Comparison of ENCODE assay signal across 24 cellular contexts in the genomic region with DNA sequence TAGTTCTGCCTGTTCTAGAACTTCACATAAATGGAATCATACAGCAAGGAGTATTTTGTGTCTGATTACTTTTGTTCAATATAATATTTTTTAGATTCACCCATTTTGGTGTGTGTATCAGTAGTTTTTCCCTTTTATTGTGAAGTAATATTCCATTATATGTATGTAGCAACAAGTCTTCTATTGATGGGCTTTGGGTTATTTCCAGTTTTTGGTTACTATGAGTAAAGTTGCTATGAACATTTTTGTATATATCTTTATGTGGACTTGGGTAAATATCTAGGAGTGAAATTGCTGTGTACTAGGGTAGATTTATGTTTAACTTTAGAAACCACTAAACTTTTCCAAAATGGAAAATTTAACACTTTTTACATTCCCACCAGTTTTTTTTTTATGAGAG. TPM values are rescaled to one million over a fixed set of nuclear protein-coding genes. Genes with fewer than 3 reads are reported as not detected.
DNase-seq lines count a peak whose midpoint lies in the region; ATAC-seq, FAIRE-seq and TF ChIP-seq lines count a peak whose summit lies in the region.
"Had no signal": no experiment of that assay in that cellular context is flagged by ENCODE, and none has a peak within 500 bp of the region (broad histone marks: within the 10 kb centered on the region; RNA-seq: fewer than 3 reads in every experiment).

No MANE protein-coding gene starts in this region.

- no peaks in the 10 kb centered on the region for H3K9me3 ChIP-seq in A549

- no peak for TF ChIP-seq POLR2A in A549 (IDR thresholded peaks at IDR 0.05; ENCODE audit: low read length)

- CTCF ChIA-PET in A549 (lab: Yijun Ruan, JAX) = no interaction called here
- CTCF ChIA-PET in T-cell (lab: Charles Lee) = no interaction called here

- H3K4me3 Mint-ChIP-seq in T-cell = no peak overlapping the region
- H3K4me3 Mint-ChIP-seq: activated naive CD8-positive, alpha-beta T cell treated with anti-CD3 and anti-CD28 coated beads, Interleukin-2, amount 50 U/mL, for 24 hours; CD4-positive, alpha-beta memory T cell had no signal

- peak overlapping the region; percentile 56 to 58 for H3K27ac Mint-ChIP-seq in T-cell

- POLR2A ChIA-PET in A549 (lab: Yijun Ruan, JAX) (no interaction called here), T-cell (lab: Charles Lee) (no interaction called here)

- TF ChIP-seq CTCF in A549 (IDR thresholded peaks at IDR 0.05) = no peak
- no peak for TF ChIP-seq CTCF in fibroblast of villous mesenchyme (IDR thresholded peaks at IDR 0.05; ENCODE audit: insufficient read depth, low read depth, low read length)

- H3K36me3 Mint-ChIP-seq in T-cell = peaks cover 8% of the 10 kb centered on the region

- TF ChIP-seq EP300 in A549 (IDR thresholded peaks at IDR 0.05) = no peak

- no peak for DNase-seq in A549 (ENCODE audit: low read depth in 1 of 2, low spot score in 1 of 2)
- DNase-seq in EH (ENCODE audit: low read depth) = peak; percentile 27
- DNase-seq in T-cell = no peak
- peak; percentile 35 for DNase-seq in fibroblast of villous mesenchyme (ENCODE audit: low read depth)
- DNase-seq in MV-4-11 (lab: John Stamatoyannopoulos, UW) = no peak
- no peak for DNase-seq in HuH-7 (ENCODE audit: low spot score)
- no peak for DNase-seq in RCC 7860 (ENCODE audit: low spot score)
- no peak for DNase-seq in SW 1271 (lab: John Stamatoyannopoulos, UW)
- DNase-seq: activated CD4-positive, alpha-beta T cell treated with anti-CD3 and anti-CD28 coated beads for 4 hours; activated naive CD8-positive, alpha-beta T cell treated with anti-CD3 and anti-CD28 coated beads, Interleukin-2, amount 50 U/mL, for 24 hours; brain microvascular endothelial cell; CD4-positive, alpha-beta memory T cell; DMS153; GDM1; H7; head of caudate nucleus; KBM-7; NCI-H1092; NCI-H2029; NCI-H2227 treated with DMSO at 0.1 percent for 48 hours; NCI-H774; SHP77; stimulated activated CD8-positive, alpha-beta memory T cell treated with anti-CD3 and anti-CD28 coated beads, Interleukin-4, amount 100 ng/mL, for 48 hours had no signal

- peaks cover 38% of the 10 kb centered on the region for H3K4me1 ChIP-seq in A549

- H3K4me2 ChIP-seq in A549 = peak overlapping the region; percentile 33; the same call in 2 of the 3 replicates

- H3K9me3 Mint-ChIP-seq in T-cell = no peaks in the 10 kb centered on the region
- H3K9me3 Mint-ChIP-seq: activated naive CD8-positive, alpha-beta T cell treated with anti-CD3 and anti-CD28 coated beads, Interleukin-2, amount 50 U/mL, for 24 hours had no signal

- TF ChIP-seq RAD21 in A549 (conservative IDR thresholded peaks at IDR 0.05 in 1 of 2, IDR thresholded peaks at IDR 0.05 in 1 of 2) = no peak

- H3K4me1 Mint-ChIP-seq in T-cell = peaks cover 33 to 58% (median 52%) of the 10 kb centered on the region in 3 donors

- H3K27ac ChIP-seq in A549 = no peak overlapping the region
- H3K27ac ChIP-seq: brain microvascular endothelial cell had no signal

- no peaks in the 10 kb centered on the region for H3K27me3 Mint-ChIP-seq in T-cell
- H3K27me3 Mint-ChIP-seq: activated naive CD8-positive, alpha-beta T cell treated with anti-CD3 and anti-CD28 coated beads, Interleukin-2, amount 50 U/mL, for 24 hours; CD4-positive, alpha-beta memory T cell had no signal

- H3K4me3 ChIP-seq in A549 (no peak overlapping the region), fibroblast of villous mesenchyme (ENCODE audit: low read depth, low read length) (no peak overlapping the region)

- FAIRE-seq in A549 (lab: Jason Lieb, UNC) = no peak
- no peak for FAIRE-seq in RCC 7860 (lab: Jason Lieb, UNC)

- ATAC-seq in A549 (no peak), T-cell (replicated peaks in 1 of 4) (no peak)
- ATAC-seq: activated naive CD8-positive, alpha-beta T cell treated with anti-CD3 and anti-CD28 coated beads, Interleukin-2, amount 50 U/mL, for 24 hours; sciatic nerve had no signal

TF ChIP-seq in A549, 52 proteins besides CTCF, POLR2A, EP300 and RAD21 (continues in another document):
- TF ChIP-seq, protein P1, sequence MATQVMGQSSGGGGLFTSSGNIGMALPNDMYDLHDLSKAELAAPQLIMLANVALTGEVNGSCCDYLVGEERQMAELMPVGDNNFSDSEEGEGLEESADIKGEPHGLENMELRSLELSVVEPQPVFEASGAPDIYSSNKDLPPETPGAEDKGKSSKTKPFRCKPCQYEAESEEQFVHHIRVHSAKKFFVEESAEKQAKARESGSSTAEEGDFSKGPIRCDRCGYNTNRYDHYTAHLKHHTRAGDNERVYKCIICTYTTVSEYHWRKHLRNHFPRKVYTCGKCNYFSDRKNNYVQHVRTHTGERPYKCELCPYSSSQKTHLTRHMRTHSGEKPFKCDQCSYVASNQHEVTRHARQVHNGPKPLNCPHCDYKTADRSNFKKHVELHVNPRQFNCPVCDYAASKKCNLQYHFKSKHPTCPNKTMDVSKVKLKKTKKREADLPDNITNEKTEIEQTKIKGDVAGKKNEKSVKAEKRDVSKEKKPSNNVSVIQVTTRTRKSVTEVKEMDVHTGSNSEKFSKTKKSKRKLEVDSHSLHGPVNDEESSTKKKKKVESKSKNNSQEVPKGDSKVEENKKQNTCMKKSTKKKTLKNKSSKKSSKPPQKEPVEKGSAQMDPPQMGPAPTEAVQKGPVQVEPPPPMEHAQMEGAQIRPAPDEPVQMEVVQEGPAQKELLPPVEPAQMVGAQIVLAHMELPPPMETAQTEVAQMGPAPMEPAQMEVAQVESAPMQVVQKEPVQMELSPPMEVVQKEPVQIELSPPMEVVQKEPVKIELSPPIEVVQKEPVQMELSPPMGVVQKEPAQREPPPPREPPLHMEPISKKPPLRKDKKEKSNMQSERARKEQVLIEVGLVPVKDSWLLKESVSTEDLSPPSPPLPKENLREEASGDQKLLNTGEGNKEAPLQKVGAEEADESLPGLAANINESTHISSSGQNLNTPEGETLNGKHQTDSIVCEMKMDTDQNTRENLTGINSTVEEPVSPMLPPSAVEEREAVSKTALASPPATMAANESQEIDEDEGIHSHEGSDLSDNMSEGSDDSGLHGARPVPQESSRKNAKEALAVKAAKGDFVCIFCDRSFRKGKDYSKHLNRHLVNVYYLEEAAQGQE (IDR thresholded peaks at IDR 0.05) = no peak
- no peak for TF ChIP-seq EHMT2 (IDR thresholded peaks at IDR 0.05; ENCODE audit: low read depth)
- TF ChIP-seq POLR2AphosphoS2 (conservative IDR thresholded peaks at IDR 0.05; ENCODE audit: low read length) = no peak
- TF ChIP-seq CHD2 (IDR thresholded peaks at IDR 0.05; ENCODE audit: low read length, partially characterized antibody) = no peak
- no peak for TF ChIP-seq ZC3H11A (IDR thresholded peaks at IDR 0.05)
- TF ChIP-seq EHF (CRISPR knock-in tag; IDR thresholded peaks at IDR 0.05) = no peak
- TF ChIP-seq, protein P2, sequence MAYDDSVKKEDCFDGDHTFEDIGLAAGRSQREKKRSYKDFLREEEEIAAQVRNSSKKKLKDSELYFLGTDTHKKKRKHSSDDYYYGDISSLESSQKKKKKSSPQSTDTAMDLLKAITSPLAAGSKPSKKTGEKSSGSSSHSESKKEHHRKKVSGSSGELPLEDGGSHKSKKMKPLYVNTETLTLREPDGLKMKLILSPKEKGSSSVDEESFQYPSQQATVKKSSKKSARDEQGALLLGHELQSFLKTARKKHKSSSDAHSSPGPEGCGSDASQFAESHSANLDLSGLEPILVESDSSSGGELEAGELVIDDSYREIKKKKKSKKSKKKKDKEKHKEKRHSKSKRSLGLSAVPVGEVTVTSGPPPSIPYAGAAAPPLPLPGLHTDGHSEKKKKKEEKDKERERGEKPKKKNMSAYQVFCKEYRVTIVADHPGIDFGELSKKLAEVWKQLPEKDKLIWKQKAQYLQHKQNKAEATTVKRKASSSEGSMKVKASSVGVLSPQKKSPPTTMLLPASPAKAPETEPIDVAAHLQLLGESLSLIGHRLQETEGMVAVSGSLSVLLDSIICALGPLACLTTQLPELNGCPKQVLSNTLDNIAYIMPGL (CRISPR knock-in tag; IDR thresholded peaks at IDR 0.05; ENCODE audit: borderline replicate concordance) = no peak
- TF ChIP-seq, protein P3, sequence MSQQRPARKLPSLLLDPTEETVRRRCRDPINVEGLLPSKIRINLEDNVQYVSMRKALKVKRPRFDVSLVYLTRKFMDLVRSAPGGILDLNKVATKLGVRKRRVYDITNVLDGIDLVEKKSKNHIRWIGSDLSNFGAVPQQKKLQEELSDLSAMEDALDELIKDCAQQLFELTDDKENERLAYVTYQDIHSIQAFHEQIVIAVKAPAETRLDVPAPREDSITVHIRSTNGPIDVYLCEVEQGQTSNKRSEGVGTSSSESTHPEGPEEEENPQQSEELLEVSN (IDR thresholded peaks at IDR 0.05; ENCODE audit: borderline replicate concordance, low read depth) = no peak
- TF ChIP-seq, protein P4, sequence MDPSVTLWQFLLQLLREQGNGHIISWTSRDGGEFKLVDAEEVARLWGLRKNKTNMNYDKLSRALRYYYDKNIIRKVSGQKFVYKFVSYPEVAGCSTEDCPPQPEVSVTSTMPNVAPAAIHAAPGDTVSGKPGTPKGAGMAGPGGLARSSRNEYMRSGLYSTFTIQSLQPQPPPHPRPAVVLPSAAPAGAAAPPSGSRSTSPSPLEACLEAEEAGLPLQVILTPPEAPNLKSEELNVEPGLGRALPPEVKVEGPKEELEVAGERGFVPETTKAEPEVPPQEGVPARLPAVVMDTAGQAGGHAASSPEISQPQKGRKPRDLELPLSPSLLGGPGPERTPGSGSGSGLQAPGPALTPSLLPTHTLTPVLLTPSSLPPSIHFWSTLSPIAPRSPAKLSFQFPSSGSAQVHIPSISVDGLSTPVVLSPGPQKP (IDR thresholded peaks at IDR 0.05; ENCODE audit: low read depth, low read length) = no peak
- TF ChIP-seq RCOR1 (IDR thresholded peaks at IDR 0.05; ENCODE audit: low read depth, low read length) = no peak
- no peak for TF ChIP-seq CHD4 (IDR thresholded peaks at IDR 0.05; ENCODE audit: borderline replicate concordance)
- no peak for TF ChIP-seq RARB (CRISPR knock-in tag; IDR thresholded peaks at IDR 0.05)
- no peak for TF ChIP-seq NFE2L2 (conservative IDR thresholded peaks at IDR 0.05; ENCODE audit: low read length)
- TF ChIP-seq KDM1A (IDR thresholded peaks at IDR 0.05; ENCODE audit: low read depth) = no peak

RNA-seq across cellular contexts. Expression of a gene that starts 35.7 kb away (rescaled TPM):
- polyA plus RNA-seq in A549 (2011; rRNA removed) (38.4 and 40.7 TPM in 2 replicates), A549 (2017; fragmentation: RNase III; extraction: RNeasy Plus Mini Kit Qiagen cat#74134 plus additional on column Dnase treatment) (32.0 to 37.0 TPM (median 35.8 TPM) in 3 replicates)
- 13.8 and 14.4 TPM in 2 replicates for polyA plus RNA-seq in A549 (2012; cell fraction: cytosol; rRNA removed)
- polyA plus RNA-seq in A549 (2012; cell fraction: nucleus; rRNA removed) = 5.0 and 7.1 TPM in 2 replicates
- polyA minus RNA-seq in A549 (2011; rRNA and poly(A)+ RNA removed) = 7.2 and 8.6 TPM in 2 replicates
- total RNA-seq in T-cell (10 to 100 TPM; 20.7 to 32.8 (median 23.6) TPM), fibroblast of villous mesenchyme (41.6 and 57.9 TPM in 2 replicates)

RNA-seq across cellular contexts. Expression of a gene that starts 36.0 kb away (rescaled TPM):
- polyA plus RNA-seq in A549 (2011; rRNA removed) = 75.8 and 83.0 TPM in 2 replicates
- 15.3 and 18.1 TPM in 2 replicates for polyA plus RNA-seq in A549 (2012; cell fraction: cytosol; rRNA removed)
- polyA plus RNA-seq in A549 (2012; cell fraction: nucleus; rRNA removed) = 8.9 and 14.4 TPM in 2 replicates
- 38.5 to 41.0 TPM (median 39.0 TPM) in 3 replicates for polyA plus RNA-seq in A549 (2017; fragmentation: RNase III; extraction: RNeasy Plus Mini Kit Qiagen cat#74134 plus additional on column Dnase treatment)
- polyA minus RNA-seq in A549 (2011; rRNA and poly(A)+ RNA removed) = 33.1 and 34.9 TPM in 2 replicates
- total RNA-seq in T-cell = 10 to 100 TPM; 25.8 to 37.1 (median 33.9) TPM
- 29.0 and 51.4 TPM in 2 replicates for total RNA-seq in fibroblast of villous mesenchyme

Comparison
In these comparisons a context has a peak if more than half of its experiments do, and no peak if none do; other contexts are left out.
1. DNase-seq: peak in EH (single experiment) and fibroblast of villous mesenchyme (single experiment); none in A549 (0 of 2), T-cell (0 of 34), MV-4-11 (single experiment), HuH-7 (single experiment), RCC 7860 (single experiment) and SW 1271 (0 of 2).